Comparison of ENCODE assay signal across 13 cellular contexts in the genomic region with DNA sequence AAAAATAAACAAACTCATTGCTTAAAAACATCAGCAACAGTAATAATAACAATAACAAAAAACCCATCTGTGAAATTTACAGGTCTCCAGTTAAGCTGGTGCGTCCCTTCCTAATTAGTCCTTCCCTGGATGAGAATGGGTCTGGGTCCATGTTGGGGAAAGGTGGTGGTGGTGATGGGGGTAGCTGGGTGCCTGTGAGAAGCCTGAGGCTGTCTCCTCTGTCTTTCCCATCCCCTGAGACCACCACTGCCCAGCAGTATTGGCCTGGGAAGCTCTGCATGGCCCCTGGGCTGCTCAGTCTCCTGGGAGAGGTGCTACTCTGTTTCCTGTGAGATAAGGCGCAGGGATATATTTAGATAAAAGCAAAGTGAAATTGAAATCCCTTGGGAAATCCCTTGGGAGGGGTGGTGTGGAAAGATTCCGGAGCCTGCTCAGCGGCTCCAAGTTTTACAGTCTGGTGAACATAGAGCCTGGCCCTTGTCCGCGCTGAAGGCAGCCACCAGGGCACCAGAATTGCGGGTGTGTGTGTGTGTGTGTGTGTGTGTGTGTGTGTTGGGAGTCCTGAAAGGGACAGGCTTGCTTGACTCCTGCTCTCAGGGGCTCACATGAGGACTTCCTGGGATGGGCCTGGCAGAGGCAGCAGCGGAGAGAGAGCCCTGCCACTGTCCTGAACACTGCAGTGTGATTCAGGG.
A peak's percentile ranks its signal among the peaks of the same experiment; 100 is the strongest.
DNase-seq lines count a peak whose midpoint lies in the region; ATAC-seq and TF ChIP-seq lines count a peak whose summit lies in the region.
"Had no signal": no experiment of that assay in that cellular context is flagged by ENCODE, and none has a peak within 500 bp of the region (broad histone marks: within the 10 kb centered on the region; RNA-seq: fewer than 3 reads in every experiment).

No MANE protein-coding gene starts in this region.

- H2BK15ac ChIP-seq in mesenchymal stem cell (ENCODE audit: low read depth, poor library complexity, severe bottlenecking), result no peak overlapping the region

- no peak for TF ChIP-seq EP300 in gastroesophageal sphincter (IDR thresholded peaks at IDR 0.05)

- H3K18ac ChIP-seq in mesenchymal stem cell (ENCODE audit: low read depth in 1 of 2, low read length in 2 of 2), result no peak overlapping the region

- no peak overlapping the region for H3K4me2 ChIP-seq in mesenchymal stem cell (ENCODE audit: low read length, poor library complexity, severe bottlenecking)
- H3K4me2 ChIP-seq: KMS-11 had no signal

- no peak overlapping the region for H2AK5ac ChIP-seq in mesenchymal stem cell (ENCODE audit: low read length, severe bottlenecking)

- no peaks in the 10 kb centered on the region for H3K36me3 ChIP-seq in endodermal cell (ENCODE audit: control insufficient read depth, insufficient read depth, low read length)
- no peaks in the 10 kb centered on the region for H3K36me3 ChIP-seq in mesenchymal stem cell (ENCODE audit: control insufficient read depth in 1 of 2, insufficient read depth in 2 of 2, low read depth in 1 of 2, low read length in 2 of 2)
- no peaks in the 10 kb centered on the region for H3K36me3 ChIP-seq in gastroesophageal sphincter
- H3K36me3 ChIP-seq: transverse colon had no signal

- H3K27ac Mint-ChIP-seq in endodermal cell, result no peak overlapping the region

- no peak overlapping the region for H3K23ac ChIP-seq in mesenchymal stem cell (ENCODE audit: low read length in 2 of 2)

- no peak overlapping the region for H2BK5ac ChIP-seq in mesenchymal stem cell (ENCODE audit: low read depth, low read length, poor library complexity, severe bottlenecking)

- H3K9me3 ChIP-seq in endodermal cell (ENCODE audit: control insufficient read depth, low read length), result no peaks in the 10 kb centered on the region
- H3K9me3 ChIP-seq in mesenchymal stem cell (ENCODE audit: control insufficient read depth, low read length), result no peaks in the 10 kb centered on the region
- no peaks in the 10 kb centered on the region for H3K9me3 ChIP-seq in gastroesophageal sphincter
- H3K9me3 ChIP-seq: transverse colon had no signal

- no peak for TF ChIP-seq POLR2A in gastroesophageal sphincter (IDR thresholded peaks at IDR 0.05)

- no peak overlapping the region for H2AFZ ChIP-seq in mesenchymal stem cell (ENCODE audit: low read depth, low read length)

- no peak overlapping the region for H3K4me3 Mint-ChIP-seq in endodermal cell

- no peak overlapping the region for H2BK120ac ChIP-seq in mesenchymal stem cell (ENCODE audit: low read depth, low read length)

- no peaks in the 10 kb centered on the region for H3K9me3 Mint-ChIP-seq in endodermal cell

- no peak overlapping the region for H2BK12ac ChIP-seq in mesenchymal stem cell (ENCODE audit: low read length in 2 of 2)

- no peak overlapping the region for H4K8ac ChIP-seq in mesenchymal stem cell (ENCODE audit: low read length)

- TF ChIP-seq CTCF in endodermal cell (conservative IDR thresholded peaks at IDR 0.05), result no peak
- no peak for TF ChIP-seq CTCF in gastroesophageal sphincter (IDR thresholded peaks at IDR 0.05)

- H4K91ac ChIP-seq in mesenchymal stem cell (ENCODE audit: low read length), result no peak overlapping the region

- H3K4me3 ChIP-seq in endodermal cell (ENCODE audit: low read length) (no peak overlapping the region), mesenchymal stem cell (ENCODE audit: insufficient read depth in 1 of 2, low read depth in 1 of 2, low read length in 2 of 2) (no peak overlapping the region), gastroesophageal sphincter (no peak overlapping the region)
- H3K4me3 ChIP-seq: transverse colon had no signal

- H3K27me3 ChIP-seq in endodermal cell (ENCODE audit: control insufficient read depth, insufficient read depth, low read length, poor library complexity, severe bottlenecking), result peaks cover 47% of the 10 kb centered on the region
- peaks cover 31 to 58% of the 10 kb centered on the region in 2 experiments for H3K27me3 ChIP-seq in mesenchymal stem cell (ENCODE audit: control insufficient read depth in 1 of 2, insufficient read depth in 1 of 2, low read length in 2 of 2)
- H3K27me3 ChIP-seq in gastroesophageal sphincter, result peaks cover 66% of the 10 kb centered on the region

- H3K27ac ChIP-seq in endodermal cell (ENCODE audit: low read depth, low read length) (no peak overlapping the region), mesenchymal stem cell (ENCODE audit: low read length, poor library complexity, severe bottlenecking) (no peak overlapping the region), gastroesophageal sphincter (no peak overlapping the region)
- H3K27ac ChIP-seq: KMS-11, transverse colon had no signal

- 93 to 100% methylated on average over 6 to 8 of the region's 8 CpGs for WGBS in endodermal cell (ENCODE audit: insufficient coverage in 1 of 2, insufficient read length in 1 of 2), 2 experiments
- WGBS in mesenchymal stem cell, result 30% methylated on average over 8 of the region's 8 CpGs
- 70 to 88% methylated on average over 1 of the region's 8 CpGs for WGBS in gastroesophageal sphincter (ENCODE audit: low coverage in 1 of 2), 2 donors

- DNase-seq in activated CD8-positive, alpha-beta memory T cell treated with anti-CD3 and anti-CD28 coated beads for 24 hours, result peak; percentile 26
- DNase-seq in activated CD8-positive, alpha-beta memory T cell treated with anti-CD3 and anti-CD28 coated beads, Interleukin-2, amount 50 U/mL, for 48 hours, result no peak
- DNase-seq in endodermal cell (peak; percentile 53), mesenchymal stem cell (peak; percentile 36), ureter (ENCODE audit: low spot score) (peak; percentile 35), SIG-M5 treated with dmso at 0.1 percent for 504 hours (lab: John Stamatoyannopoulos, UW; ENCODE audit: unreplicated experiment) (no peak)
- no peak for DNase-seq in activated CD4-positive, CD25-positive, alpha-beta regulatory T cell (lab: John Stamatoyannopoulos, UW)
- DNase-seq: effector memory CD4-positive, alpha-beta T cell; NCI-H1694; transverse colon had no signal

- H3K27me3 Mint-ChIP-seq in endodermal cell (ENCODE audit: insufficient read depth), result peaks cover 25% of the 10 kb centered on the region

- H3K36me3 Mint-ChIP-seq in endodermal cell (ENCODE audit: low read depth), result no peaks in the 10 kb centered on the region

- H3K4me1 Mint-ChIP-seq in endodermal cell, result peaks cover 6% of the 10 kb centered on the region

- no peak overlapping the region for H3K14ac ChIP-seq in mesenchymal stem cell (ENCODE audit: low read length in 2 of 2)

- H3K79me1 ChIP-seq in mesenchymal stem cell (replicated peaks; ENCODE audit: low read length, poor library complexity, severe bottlenecking), result no peaks in the 10 kb centered on the region

- no peaks in the 10 kb centered on the region for H3K4me1 ChIP-seq in endodermal cell (ENCODE audit: control insufficient read depth, insufficient read depth, low read length)
- peaks cover 2% of the 10 kb centered on the region for H3K4me1 ChIP-seq in mesenchymal stem cell (ENCODE audit: control insufficient read depth, insufficient read depth, low read depth, low read length)
- peaks cover 0 to 3% (median 0%) of the 10 kb centered on the region in 3 donors for H3K4me1 ChIP-seq in gastroesophageal sphincter
- H3K4me1 ChIP-seq: transverse colon had no signal

- no peak overlapping the region for H3K9ac ChIP-seq in endodermal cell (ENCODE audit: extremely low read depth, low read length, poor library complexity, severe bottlenecking)
- H3K9ac ChIP-seq in mesenchymal stem cell (ENCODE audit: low read length), result no peak overlapping the region
- H3K9ac ChIP-seq: KMS-11 had no signal

- ATAC-seq in gastroesophageal sphincter, result no peak
- ATAC-seq: activated CD4-positive, CD25-positive, alpha-beta regulatory T cell treated with anti-CD3 and anti-CD28 coated beads, Interleukin-2, amount 50 U/mL, for 24 hours had no signal

- H3K4ac ChIP-seq in mesenchymal stem cell (ENCODE audit: low read depth in 1 of 2, low read length in 2 of 2), result no peak overlapping the region

Comparison
In these comparisons a context has a peak if more than half of its experiments do, and no peak if none do; other contexts are left out.
1. DNase-seq: peak in activated CD8-positive, alpha-beta memory T cell treated with anti-CD3 and anti-CD28 coated beads for 24 hours (single experiment), endodermal cell (single experiment), mesenchymal stem cell (single experiment) and ureter (single experiment); none in activated CD8-positive, alpha-beta memory T cell treated with anti-CD3 and anti-CD28 coated beads, Interleukin-2, amount 50 U/mL, for 48 hours (single experiment), SIG-M5 treated with dmso at 0.1 percent for 504 hours (single experiment) and activated CD4-positive, CD25-positive, alpha-beta regulatory T cell (0 of 4).